16 cellular contexts compared by ENCODE assay signal in the genomic region with DNA sequence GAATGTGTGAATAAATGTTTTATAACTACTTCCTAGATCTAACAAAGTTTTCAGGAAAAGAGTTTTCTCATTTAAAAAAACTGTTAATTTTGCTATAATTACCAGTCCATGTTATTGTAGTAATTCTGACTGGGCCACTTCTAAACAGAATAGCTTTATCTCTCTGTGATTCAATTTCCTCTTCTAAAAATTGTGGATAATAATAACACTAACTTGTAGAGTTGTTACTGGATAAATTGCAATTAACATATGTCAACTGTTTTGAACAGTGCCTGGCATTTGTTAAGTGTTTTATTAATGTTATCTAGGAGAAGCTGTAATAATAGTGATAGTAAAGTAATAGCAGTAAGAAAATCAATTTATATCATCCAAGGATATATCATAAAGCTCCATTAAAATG.
DNase-seq lines count a peak whose midpoint lies in the region; ATAC-seq, FAIRE-seq and TF ChIP-seq lines count a peak whose summit lies in the region.
"Had no signal": no experiment of that assay in that cellular context is flagged by ENCODE, and none has a peak within 500 bp of the region (broad histone marks: within the 10 kb centered on the region; RNA-seq: fewer than 3 reads in every experiment).

No MANE protein-coding gene starts in this region.

- H4K20me1 ChIP-seq in IMR-90 (ENCODE audit: insufficient read depth, low read length) (no peaks in the 10 kb centered on the region), K562 (replicated peaks; ENCODE audit: control insufficient read depth, insufficient read depth, low read length) (no peaks in the 10 kb centered on the region), keratinocyte (ENCODE audit: control insufficient read depth, extremely low read depth, insufficient read depth, low read length) (no peaks in the 10 kb centered on the region), SK-N-SH (ENCODE audit: insufficient read depth) (no peaks in the 10 kb centered on the region)
- H4K20me1 ChIP-seq: BLaER1 had no signal

- H2BK20ac ChIP-seq in IMR-90 (ENCODE audit: low read depth, low read length), result no peak overlapping the region

- CTCF ChIA-PET in IMR-90 (lab: Yijun Ruan, JAX) (no interaction called here), K562 (lab: Yijun Ruan, JAX; ENCODE audit: low intra/inter-chr PET ratio) (no interaction called here), SK-N-SH (lab: Yijun Ruan, JAX) (no interaction called here)

- H3K23ac ChIP-seq in IMR-90 (ENCODE audit: low read depth, low read length), result no peak overlapping the region

- POLR2A ChIA-PET in IMR-90 (lab: Charles Lee; ENCODE audit: unreplicated experiment), result no interaction called here
- POLR2A ChIA-PET in K562 (lab: Yijun Ruan, JAX), result no interaction called here
- POLR2A ChIA-PET in SK-N-SH (lab: Yijun Ruan, JAX), result no interaction called here

- no peaks in the 10 kb centered on the region for H3F3A ChIP-seq in SK-N-SH (replicated peaks; ENCODE audit: insufficient read depth)

- H4K91ac ChIP-seq in IMR-90 (ENCODE audit: insufficient read depth, low read depth, low read length), result no peak overlapping the region

- TF ChIP-seq EP300 in K562 (IDR thresholded peaks at IDR 0.05; ENCODE audit: low read length) (no peak), SK-N-SH (IDR thresholded peaks at IDR 0.05; ENCODE audit: borderline replicate concordance in 1 of 2, low read depth in 1 of 2, low read length in 1 of 2) (no peak)

- no peak overlapping the region for H3K4me2 ChIP-seq in IMR-90 (ENCODE audit: low read depth, low read length)
- no peak overlapping the region for H3K4me2 ChIP-seq in K562 (ENCODE audit: insufficient read depth, low read length)
- peak overlapping the region; percentile 68 for H3K4me2 ChIP-seq in keratinocyte (ENCODE audit: control insufficient read depth, extremely low read depth, insufficient read depth, low read depth, low read length)
- no peak overlapping the region for H3K4me2 ChIP-seq in SK-N-SH

- no peak overlapping the region for H4K8ac ChIP-seq in IMR-90 (ENCODE audit: low read depth in 2 of 2, low read length in 2 of 2)

- TF ChIP-seq RAD21 in IMR-90 (IDR thresholded peaks at IDR 0.05; ENCODE audit: low read length) (no peak), K562 (CRISPR knock-in tag; conservative IDR thresholded peaks at IDR 0.05 in 1 of 2, IDR thresholded peaks at IDR 0.05 in 1 of 2) (no peak), SK-N-SH (IDR thresholded peaks at IDR 0.05; ENCODE audit: low read length) (no peak)

- H3K9me3 ChIP-seq in IMR-90 (ENCODE audit: control insufficient read depth, insufficient read depth, low read length), result peaks cover 2% of the 10 kb centered on the region; the same call in 1 of the 2 replicates
- H3K9me3 ChIP-seq in K562 (replicated peaks; ENCODE audit: control insufficient read depth, insufficient read depth, low read depth, low read length), result no peaks in the 10 kb centered on the region
- H3K9me3 ChIP-seq in keratinocyte (ENCODE audit: control insufficient read depth, low read depth, low read length), result no peaks in the 10 kb centered on the region
- no peaks in the 10 kb centered on the region for H3K9me3 ChIP-seq in SK-N-SH
- H3K9me3 ChIP-seq: BLaER1 had no signal

- TF ChIP-seq POLR2A in IMR-90 (IDR thresholded peaks at IDR 0.05; ENCODE audit: low read depth, low read length), result no peak
- TF ChIP-seq POLR2A in K562 (conservative IDR thresholded peaks at IDR 0.05), result no peak

- H2BK5ac ChIP-seq in IMR-90 (ENCODE audit: low read depth, low read length, poor library complexity, severe bottlenecking), result no peak overlapping the region

- intact Hi-C loops in IMR-90 (cut with micrococcal nuclease) (no loop called here), K562 (cut with micrococcal nuclease) (no loop called here)

- DNase-seq in IMR-90 (no peak), K562 (ENCODE audit: extremely low read depth in 1 of 4, low spot score in 3 of 4) (no peak), keratinocyte (ENCODE audit: low read depth, low spot score) (no peak), SK-N-SH (no peak), NCI-H2196 treated with DMSO at 0.1 percent for 48 hours (lab: John Stamatoyannopoulos, UW; ENCODE audit: unreplicated experiment) (no peak), NCI-H2107 treated with DMSO at 0.1 percent for 48 hours (lab: John Stamatoyannopoulos, UW; ENCODE audit: unreplicated experiment) (no peak)
- DNase-seq: DMS 273 treated with DMSO at 0.1 percent for 48 hours, DMS79, GOT3, H9 had no signal

- no peak overlapping the region for H3K14ac ChIP-seq in IMR-90 (replicated peaks; ENCODE audit: low read depth, low read length)

- no peak overlapping the region for H3K56ac ChIP-seq in IMR-90 (ENCODE audit: extremely low read depth, insufficient read depth, low read length)

- H3K9ac ChIP-seq in IMR-90 (ENCODE audit: low read depth, low read length) (no peak overlapping the region), K562 (ENCODE audit: insufficient read depth in 1 of 2, low read depth in 2 of 2, low read length in 2 of 2) (no peak overlapping the region), keratinocyte (ENCODE audit: control insufficient read depth, extremely low read depth, insufficient read depth, low read length) (peak overlapping the region; percentile 24), SK-N-SH (no peak overlapping the region)
- H3K9ac ChIP-seq: BLaER1 had no signal

- dilution Hi-C loops in IMR-90 (cut with HindIII; ENCODE audit: low sequenced_read_pairs, unreplicated experiment) (no loop called here), keratinocyte (cut with MboI; ENCODE audit: extremely low pct_ligation_motif_present, low sequenced_read_pairs) (no loop called here)

- no peak for FAIRE-seq in K562 (lab: Jason Lieb, UNC)
- FAIRE-seq in keratinocyte (lab: Jason Lieb, UNC), result no peak
- FAIRE-seq: GM12878, GM18507, HepG2, HTR-8/SVneo had no signal

- H3K9me1 ChIP-seq in IMR-90 (ENCODE audit: insufficient read depth, low read length) (no peaks in the 10 kb centered on the region), K562 (ENCODE audit: control insufficient read depth, insufficient read depth, low read length) (no peaks in the 10 kb centered on the region), keratinocyte (ENCODE audit: control insufficient read depth, extremely low read depth, insufficient read depth, low read length) (no peaks in the 10 kb centered on the region)

- H3K79me1 ChIP-seq in IMR-90 (ENCODE audit: low read depth in 1 of 2, low read length in 2 of 2), result no peaks in the 10 kb centered on the region

- H3K79me2 ChIP-seq in ACC112 (ENCODE audit: control insufficient read depth, insufficient read depth, low read length, unreplicated experiment) (no peaks in the 10 kb centered on the region), K562 (ENCODE audit: control insufficient read depth, insufficient read depth, low read length) (no peaks in the 10 kb centered on the region), keratinocyte (ENCODE audit: control insufficient read depth, insufficient read depth, low read length) (no peaks in the 10 kb centered on the region), SK-N-SH (ENCODE audit: insufficient read depth) (no peaks in the 10 kb centered on the region)

- in situ Hi-C loops in IMR-90 (cut with MboI; ENCODE audit: low sequenced_read_pairs), result loop anchor here (25.0 kb wide), 1 partner anchor 920 kb away; no protein-coding TSS in a partner anchor
- in situ Hi-C loops in K562 (cut with MboI), result no loop called here

- no peak overlapping the region; the same call in 1 of the 2 replicates for H2AK5ac ChIP-seq in IMR-90 (ENCODE audit: low read depth, low read length)

- no peak overlapping the region for H2AFZ ChIP-seq in ACC112 (ENCODE audit: low read length, unreplicated experiment)
- H2AFZ ChIP-seq in IMR-90 (replicated peaks; ENCODE audit: low read length, poor library complexity), result no peak overlapping the region
- H2AFZ ChIP-seq in K562 (ENCODE audit: low read depth, low read length), result no peak overlapping the region
- no peak overlapping the region for H2AFZ ChIP-seq in keratinocyte (ENCODE audit: control insufficient read depth, low read length)
- H2AFZ ChIP-seq in SK-N-SH (ENCODE audit: low read depth), result no peak overlapping the region

- H3K4me1 ChIP-seq in ACC112 (ENCODE audit: control insufficient read depth, insufficient read depth, low read length, unreplicated experiment) (peaks cover 34% of the 10 kb centered on the region), IMR-90 (ENCODE audit: control insufficient read depth, insufficient read depth, low read length) (0 out of 2 replicates have a peak, but pooled peaks cover 2% of the 10 kb centered on the region), K562 (replicated peaks in 1 of 2; ENCODE audit: control insufficient read depth in 2 of 2, insufficient read depth in 2 of 2, low read length in 2 of 2) (peaks cover 0 to 9% of the 10 kb centered on the region in 2 experiments; a peak in 3 of 5 replicates), keratinocyte (ENCODE audit: control insufficient read depth, extremely low read depth, insufficient read depth, low read length) (peaks cover 55% of the 10 kb centered on the region), SK-N-SH (ENCODE audit: control insufficient read depth in 1 of 2, insufficient read depth in 2 of 2, low read depth in 1 of 2, low read length in 1 of 2) (no peaks in the 10 kb centered on the region)

- no peak overlapping the region for H3K18ac ChIP-seq in IMR-90 (ENCODE audit: low read depth, low read length)

- peak overlapping the region; percentile 87; the same call in 1 of the 3 replicates for H2BK15ac ChIP-seq in IMR-90 (ENCODE audit: low read depth, low read length)

- no peaks in the 10 kb centered on the region for H3K9me2 ChIP-seq in SK-N-SH

- H3K36me3 ChIP-seq in ACC112 (ENCODE audit: insufficient read depth, low read length) (no peaks in the 10 kb centered on the region), IMR-90 (ENCODE audit: control insufficient read depth, insufficient read depth, low read length) (no peaks in the 10 kb centered on the region), K562 (ENCODE audit: control insufficient read depth, insufficient read depth, low read length) (no peaks in the 10 kb centered on the region), keratinocyte (ENCODE audit: control insufficient read depth in 2 of 2, extremely low read depth in 1 of 2, insufficient read depth in 2 of 2, low read length in 2 of 2) (no peaks in the 10 kb centered on the region), SK-N-SH (replicated peaks in 1 of 2; ENCODE audit: control insufficient read depth in 1 of 2, insufficient read depth in 2 of 2, low read length in 1 of 2) (no peaks in the 10 kb centered on the region)
- H3K36me3 ChIP-seq: BLaER1 had no signal

- peak overlapping the region; percentile 88 for H3K27ac ChIP-seq in ACC112 (ENCODE audit: low read depth, low read length)
- H3K27ac ChIP-seq in IMR-90 (ENCODE audit: insufficient read depth, low read length), result no peak overlapping the region
- H3K27ac ChIP-seq in K562 (ENCODE audit: extremely low read depth, low read depth, low read length), result no peak overlapping the region
- H3K27ac ChIP-seq in keratinocyte (ENCODE audit: control insufficient read depth, insufficient read depth, low read length), result peak overlapping the region; percentile 60
- H3K27ac ChIP-seq in SK-N-SH (ENCODE audit: low read depth in 2 of 2, low read length in 1 of 2), result no peak overlapping the region
- H3K27ac ChIP-seq: BLaER1 had no signal

- ATAC-seq in IMR-90 (ENCODE audit: low read depth) (no peak), K562 (no peak)
- ATAC-seq: HepG2 had no signal

- no peak overlapping the region for H2BK120ac ChIP-seq in IMR-90 (ENCODE audit: low read depth, low read length)

- no peak overlapping the region for H3K4me3 ChIP-seq in ACC112 (ENCODE audit: low read depth, low read length)
- no peak overlapping the region for H3K4me3 ChIP-seq in IMR-90 (ENCODE audit: insufficient read depth, low read depth, low read length)
- H3K4me3 ChIP-seq in K562, result no peak overlapping the region
- H3K4me3 ChIP-seq in keratinocyte (ENCODE audit: control insufficient read depth in 2 of 3, extremely low read depth in 1 of 3, insufficient read depth in 2 of 3, low read depth in 1 of 3, low read length in 3 of 3), result no peak overlapping the region
- H3K4me3 ChIP-seq in SK-N-SH (ENCODE audit: low read depth in 2 of 2, low read length in 1 of 2), result no peak overlapping the region
- H3K4me3 ChIP-seq: BLaER1, GM12878 had no signal

- H2AK9ac ChIP-seq in IMR-90 (replicated peaks; ENCODE audit: low read depth, low read length, poor library complexity), result no peak overlapping the region

- H3K4ac ChIP-seq in IMR-90 (ENCODE audit: low read depth, low read length), result no peak overlapping the region

- no peaks in the 10 kb centered on the region for H3K27me3 ChIP-seq in ACC112 (ENCODE audit: insufficient read depth, low read length)
- peaks cover 11% of the 10 kb centered on the region for H3K27me3 ChIP-seq in IMR-90 (ENCODE audit: control insufficient read depth, insufficient read depth, low read length)
- no peaks in the 10 kb centered on the region for H3K27me3 ChIP-seq in K562 (ENCODE audit: control insufficient read depth in 2 of 2, insufficient read depth in 2 of 2, low read length in 2 of 2)
- no peaks in the 10 kb centered on the region for H3K27me3 ChIP-seq in keratinocyte (ENCODE audit: control insufficient read depth, extremely low read depth, insufficient read depth, low read length)
- H3K27me3 ChIP-seq in SK-N-SH (ENCODE audit: insufficient read depth), result peaks cover 15% of the 10 kb centered on the region
- H3K27me3 ChIP-seq: BLaER1 had no signal

- no peak for TF ChIP-seq CTCF in IMR-90 (conservative IDR thresholded peaks at IDR 0.05; ENCODE audit: low read depth, low read length)
- no peak for TF ChIP-seq CTCF in K562 (IDR thresholded peaks at IDR 0.05 in 2 of 3, conservative IDR thresholded peaks at IDR 0.05 in 1 of 3; ENCODE audit: insufficient read depth in 2 of 3, low read depth in 1 of 3, low read length in 3 of 3)
- no peak for TF ChIP-seq CTCF in keratinocyte (optimal IDR thresholded peaks at IDR 0.05 in 1 of 3, IDR thresholded peaks at IDR 0.05 in 1 of 3, conservative IDR thresholded peaks at IDR 0.05 in 1 of 3; ENCODE audit: extremely low read depth in 1 of 3, insufficient read depth in 2 of 3, low read length in 3 of 3)
- no peak for TF ChIP-seq CTCF in SK-N-SH (IDR thresholded peaks at IDR 0.05)

- H4K5ac ChIP-seq in IMR-90 (ENCODE audit: low read depth, low read length), result no peak overlapping the region

- BruUV-seq in IMR-90 (replicated peaks; lab: Mats Ljungman, UMichigan) (no TSS peak), K562 (replicated peaks; lab: Mats Ljungman, UMichigan) (no TSS peak)

Comparison
In these comparisons a context has a peak if more than half of its experiments do, and no peak if none do; other contexts are left out.
1. H3K27ac ChIP-seq: peak in ACC112 (single experiment) and keratinocyte (single experiment); none in IMR-90 (single experiment), K562 (single experiment) and SK-N-SH (0 of 2).